ENCODE assay signal across 1 cellular context in the genomic region with DNA sequence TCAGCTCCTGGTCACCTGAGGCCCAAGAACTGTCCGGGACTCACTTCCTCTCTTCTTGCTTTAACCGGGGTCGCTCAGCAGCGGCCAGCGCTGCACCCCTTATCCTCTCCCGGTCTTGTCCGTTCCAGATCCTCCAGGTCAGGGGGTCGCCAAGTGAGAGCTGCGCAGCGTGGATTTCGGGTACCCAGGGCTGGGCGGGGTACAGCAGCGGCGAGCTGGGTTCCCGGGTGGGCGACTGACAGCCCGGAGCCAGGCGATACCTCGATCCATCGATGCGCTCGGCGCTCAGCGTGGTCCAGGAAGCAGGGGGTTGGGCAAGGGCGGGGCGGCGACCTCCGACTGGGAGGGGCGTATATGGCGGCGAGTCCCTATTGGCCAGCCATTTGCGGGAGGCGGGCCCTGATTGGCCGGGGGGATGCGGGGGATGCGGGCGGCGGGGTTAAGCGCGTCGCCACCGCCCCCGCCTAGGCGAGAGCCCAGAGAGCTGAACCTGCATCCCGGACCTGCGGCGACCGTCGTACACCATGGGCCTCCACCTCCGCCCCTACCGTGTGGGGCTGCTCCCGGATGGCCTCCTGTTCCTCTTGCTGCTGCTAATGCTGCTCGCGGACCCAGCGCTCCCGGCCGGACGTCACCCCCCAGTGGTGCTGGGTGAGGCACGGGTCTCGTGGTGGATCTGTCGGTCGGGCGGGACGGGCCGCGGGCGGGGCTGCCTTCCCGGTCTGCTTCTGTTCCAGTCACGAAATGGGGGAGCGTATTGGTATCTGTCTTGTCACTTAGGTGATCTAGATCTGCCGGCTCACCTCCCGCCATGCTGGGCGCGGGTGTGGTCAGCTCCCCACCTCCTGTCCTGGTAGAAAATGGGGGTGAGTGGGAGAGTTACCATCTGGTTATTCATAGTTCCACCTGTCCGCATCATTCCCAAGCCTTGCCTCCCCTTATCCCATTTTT.
TF ChIP-seq lines count a peak whose summit lies in the region.

A gene with protein sequence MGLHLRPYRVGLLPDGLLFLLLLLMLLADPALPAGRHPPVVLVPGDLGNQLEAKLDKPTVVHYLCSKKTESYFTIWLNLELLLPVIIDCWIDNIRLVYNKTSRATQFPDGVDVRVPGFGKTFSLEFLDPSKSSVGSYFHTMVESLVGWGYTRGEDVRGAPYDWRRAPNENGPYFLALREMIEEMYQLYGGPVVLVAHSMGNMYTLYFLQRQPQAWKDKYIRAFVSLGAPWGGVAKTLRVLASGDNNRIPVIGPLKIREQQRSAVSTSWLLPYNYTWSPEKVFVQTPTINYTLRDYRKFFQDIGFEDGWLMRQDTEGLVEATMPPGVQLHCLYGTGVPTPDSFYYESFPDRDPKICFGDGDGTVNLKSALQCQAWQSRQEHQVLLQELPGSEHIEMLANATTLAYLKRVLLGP (plus strand): TSS at position 471 of the 951 bp plus-strand sequence. CDS start 54 bp downstream, at position 525.

TF ChIP-seq in HepG2, 621 proteins besides CTCF, POLR2A, EP300 and RAD21 (continued from another document and continues in another):
- TF ChIP-seq, protein P1, sequence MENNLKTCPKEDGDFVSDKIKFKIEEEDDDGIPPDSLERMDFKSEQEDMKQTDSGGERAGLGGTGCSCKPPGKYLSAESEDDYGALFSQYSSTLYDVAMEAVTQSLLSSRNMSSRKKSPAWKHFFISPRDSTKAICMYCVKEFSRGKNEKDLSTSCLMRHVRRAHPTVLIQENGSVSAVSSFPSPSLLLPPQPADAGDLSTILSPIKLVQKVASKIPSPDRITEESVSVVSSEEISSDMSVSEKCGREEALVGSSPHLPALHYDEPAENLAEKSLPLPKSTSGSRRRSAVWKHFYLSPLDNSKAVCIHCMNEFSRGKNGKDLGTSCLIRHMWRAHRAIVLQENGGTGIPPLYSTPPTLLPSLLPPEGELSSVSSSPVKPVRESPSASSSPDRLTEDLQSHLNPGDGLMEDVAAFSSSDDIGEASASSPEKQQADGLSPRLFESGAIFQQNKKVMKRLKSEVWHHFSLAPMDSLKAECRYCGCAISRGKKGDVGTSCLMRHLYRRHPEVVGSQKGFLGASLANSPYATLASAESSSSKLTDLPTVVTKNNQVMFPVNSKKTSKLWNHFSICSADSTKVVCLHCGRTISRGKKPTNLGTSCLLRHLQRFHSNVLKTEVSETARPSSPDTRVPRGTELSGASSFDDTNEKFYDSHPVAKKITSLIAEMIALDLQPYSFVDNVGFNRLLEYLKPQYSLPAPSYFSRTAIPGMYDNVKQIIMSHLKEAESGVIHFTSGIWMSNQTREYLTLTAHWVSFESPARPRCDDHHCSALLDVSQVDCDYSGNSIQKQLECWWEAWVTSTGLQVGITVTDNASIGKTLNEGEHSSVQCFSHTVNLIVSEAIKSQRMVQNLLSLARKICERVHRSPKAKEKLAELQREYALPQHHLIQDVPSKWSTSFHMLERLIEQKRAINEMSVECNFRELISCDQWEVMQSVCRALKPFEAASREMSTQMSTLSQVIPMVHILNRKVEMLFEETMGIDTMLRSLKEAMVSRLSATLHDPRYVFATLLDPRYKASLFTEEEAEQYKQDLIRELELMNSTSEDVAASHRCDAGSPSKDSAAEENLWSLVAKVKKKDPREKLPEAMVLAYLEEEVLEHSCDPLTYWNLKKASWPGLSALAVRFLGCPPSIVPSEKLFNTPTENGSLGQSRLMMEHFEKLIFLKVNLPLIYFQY (CRISPR knock-in tag; IDR thresholded peaks at IDR 0.05; ENCODE audit: borderline replicate concordance) = no peak
- peak; percentile 39; the same call in 1 of the 2 replicates for TF ChIP-seq FOXA3 (CRISPR knock-in tag; IDR thresholded peaks at IDR 0.05)
- no peak for TF ChIP-seq HNRNPUL1 (IDR thresholded peaks at IDR 0.05; ENCODE audit: low read depth, low read length)
- no peak; the same call in 1 of the 2 replicates for TF ChIP-seq MEIS2 (CRISPR knock-in tag; IDR thresholded peaks at IDR 0.05)
- TF ChIP-seq, protein P2, sequence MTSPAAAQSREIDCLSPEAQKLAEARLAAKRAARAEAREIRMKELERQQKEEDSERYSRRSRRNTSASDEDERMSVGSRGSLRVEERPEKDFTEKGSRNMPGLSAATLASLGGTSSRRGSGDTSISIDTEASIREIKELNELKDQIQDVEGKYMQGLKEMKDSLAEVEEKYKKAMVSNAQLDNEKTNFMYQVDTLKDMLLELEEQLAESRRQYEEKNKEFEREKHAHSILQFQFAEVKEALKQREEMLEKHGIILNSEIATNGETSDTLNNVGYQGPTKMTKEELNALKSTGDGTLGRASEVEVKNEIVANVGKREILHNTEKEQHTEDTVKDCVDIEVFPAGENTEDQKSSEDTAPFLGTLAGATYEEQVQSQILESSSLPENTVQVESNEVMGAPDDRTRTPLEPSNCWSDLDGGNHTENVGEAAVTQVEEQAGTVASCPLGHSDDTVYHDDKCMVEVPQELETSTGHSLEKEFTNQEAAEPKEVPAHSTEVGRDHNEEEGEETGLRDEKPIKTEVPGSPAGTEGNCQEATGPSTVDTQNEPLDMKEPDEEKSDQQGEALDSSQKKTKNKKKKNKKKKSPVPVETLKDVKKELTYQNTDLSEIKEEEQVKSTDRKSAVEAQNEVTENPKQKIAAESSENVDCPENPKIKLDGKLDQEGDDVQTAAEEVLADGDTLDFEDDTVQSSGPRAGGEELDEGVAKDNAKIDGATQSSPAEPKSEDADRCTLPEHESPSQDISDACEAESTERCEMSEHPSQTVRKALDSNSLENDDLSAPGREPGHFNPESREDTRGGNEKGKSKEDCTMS (CRISPR knock-in tag; conservative IDR thresholded peaks at IDR 0.05) = no peak
- no peak for TF ChIP-seq PAWR (CRISPR knock-in tag; IDR thresholded peaks at IDR 0.05; ENCODE audit: borderline replicate concordance)
- TF ChIP-seq YEATS2 (CRISPR knock-in tag; IDR thresholded peaks at IDR 0.05; ENCODE audit: borderline replicate concordance) = peak; percentile 74
- TF ChIP-seq HMG20A (CRISPR knock-in tag; IDR thresholded peaks at IDR 0.05; ENCODE audit: borderline replicate concordance) = 0 out of 2 replicates have a peak, but pooled peaks have one; percentile 34
- TF ChIP-seq ZNF557 (CRISPR knock-in tag; IDR thresholded peaks at IDR 0.05) = peak; percentile 93; the same call in 1 of the 2 replicates
- TF ChIP-seq ZNF446 (CRISPR knock-in tag; IDR thresholded peaks at IDR 0.05) = peak; percentile 79
- peak; percentile 39; the same call in 1 of the 2 replicates for TF ChIP-seq ESRRA (CRISPR knock-in tag; IDR thresholded peaks at IDR 0.05; ENCODE audit: low read depth)
- TF ChIP-seq ZNF350 (CRISPR knock-in tag; IDR thresholded peaks at IDR 0.05; ENCODE audit: borderline replicate concordance, low read depth) = peak; percentile 95
- TF ChIP-seq MTA3 (CRISPR knock-in tag; IDR thresholded peaks at IDR 0.05) = no peak
- TF ChIP-seq KLF12 (CRISPR knock-in tag; IDR thresholded peaks at IDR 0.05; ENCODE audit: borderline replicate concordance) = peak; percentile 92
- TF ChIP-seq, protein P3, sequence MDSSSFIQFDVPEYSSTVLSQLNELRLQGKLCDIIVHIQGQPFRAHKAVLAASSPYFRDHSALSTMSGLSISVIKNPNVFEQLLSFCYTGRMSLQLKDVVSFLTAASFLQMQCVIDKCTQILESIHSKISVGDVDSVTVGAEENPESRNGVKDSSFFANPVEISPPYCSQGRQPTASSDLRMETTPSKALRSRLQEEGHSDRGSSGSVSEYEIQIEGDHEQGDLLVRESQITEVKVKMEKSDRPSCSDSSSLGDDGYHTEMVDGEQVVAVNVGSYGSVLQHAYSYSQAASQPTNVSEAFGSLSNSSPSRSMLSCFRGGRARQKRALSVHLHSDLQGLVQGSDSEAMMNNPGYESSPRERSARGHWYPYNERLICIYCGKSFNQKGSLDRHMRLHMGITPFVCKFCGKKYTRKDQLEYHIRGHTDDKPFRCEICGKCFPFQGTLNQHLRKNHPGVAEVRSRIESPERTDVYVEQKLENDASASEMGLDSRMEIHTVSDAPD (CRISPR knock-in tag; IDR thresholded peaks at IDR 0.05) = no peak; the same call in 1 of the 2 replicates
- TF ChIP-seq, protein P4, sequence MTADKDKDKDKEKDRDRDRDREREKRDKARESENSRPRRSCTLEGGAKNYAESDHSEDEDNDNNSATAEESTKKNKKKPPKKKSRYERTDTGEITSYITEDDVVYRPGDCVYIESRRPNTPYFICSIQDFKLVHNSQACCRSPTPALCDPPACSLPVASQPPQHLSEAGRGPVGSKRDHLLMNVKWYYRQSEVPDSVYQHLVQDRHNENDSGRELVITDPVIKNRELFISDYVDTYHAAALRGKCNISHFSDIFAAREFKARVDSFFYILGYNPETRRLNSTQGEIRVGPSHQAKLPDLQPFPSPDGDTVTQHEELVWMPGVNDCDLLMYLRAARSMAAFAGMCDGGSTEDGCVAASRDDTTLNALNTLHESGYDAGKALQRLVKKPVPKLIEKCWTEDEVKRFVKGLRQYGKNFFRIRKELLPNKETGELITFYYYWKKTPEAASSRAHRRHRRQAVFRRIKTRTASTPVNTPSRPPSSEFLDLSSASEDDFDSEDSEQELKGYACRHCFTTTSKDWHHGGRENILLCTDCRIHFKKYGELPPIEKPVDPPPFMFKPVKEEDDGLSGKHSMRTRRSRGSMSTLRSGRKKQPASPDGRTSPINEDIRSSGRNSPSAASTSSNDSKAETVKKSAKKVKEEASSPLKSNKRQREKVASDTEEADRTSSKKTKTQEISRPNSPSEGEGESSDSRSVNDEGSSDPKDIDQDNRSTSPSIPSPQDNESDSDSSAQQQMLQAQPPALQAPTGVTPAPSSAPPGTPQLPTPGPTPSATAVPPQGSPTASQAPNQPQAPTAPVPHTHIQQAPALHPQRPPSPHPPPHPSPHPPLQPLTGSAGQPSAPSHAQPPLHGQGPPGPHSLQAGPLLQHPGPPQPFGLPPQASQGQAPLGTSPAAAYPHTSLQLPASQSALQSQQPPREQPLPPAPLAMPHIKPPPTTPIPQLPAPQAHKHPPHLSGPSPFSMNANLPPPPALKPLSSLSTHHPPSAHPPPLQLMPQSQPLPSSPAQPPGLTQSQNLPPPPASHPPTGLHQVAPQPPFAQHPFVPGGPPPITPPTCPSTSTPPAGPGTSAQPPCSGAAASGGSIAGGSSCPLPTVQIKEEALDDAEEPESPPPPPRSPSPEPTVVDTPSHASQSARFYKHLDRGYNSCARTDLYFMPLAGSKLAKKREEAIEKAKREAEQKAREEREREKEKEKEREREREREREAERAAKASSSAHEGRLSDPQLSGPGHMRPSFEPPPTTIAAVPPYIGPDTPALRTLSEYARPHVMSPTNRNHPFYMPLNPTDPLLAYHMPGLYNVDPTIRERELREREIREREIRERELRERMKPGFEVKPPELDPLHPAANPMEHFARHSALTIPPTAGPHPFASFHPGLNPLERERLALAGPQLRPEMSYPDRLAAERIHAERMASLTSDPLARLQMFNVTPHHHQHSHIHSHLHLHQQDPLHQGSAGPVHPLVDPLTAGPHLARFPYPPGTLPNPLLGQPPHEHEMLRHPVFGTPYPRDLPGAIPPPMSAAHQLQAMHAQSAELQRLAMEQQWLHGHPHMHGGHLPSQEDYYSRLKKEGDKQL (CRISPR knock-in tag; IDR thresholded peaks at IDR 0.05; ENCODE audit: low read depth) = no peak
- no peak for TF ChIP-seq ATF1 (CRISPR knock-in tag; IDR thresholded peaks at IDR 0.05)
- 0 out of 2 replicates have a peak, but pooled peaks have one; percentile 71 for TF ChIP-seq ZNF333 (CRISPR knock-in tag; IDR thresholded peaks at IDR 0.05; ENCODE audit: borderline replicate concordance)
- TF ChIP-seq RBAK (CRISPR knock-in tag; IDR thresholded peaks at IDR 0.05) = no peak
- peak; percentile 33; the same call in 1 of the 2 replicates for TF ChIP-seq ZNF253 (CRISPR knock-in tag; IDR thresholded peaks at IDR 0.05; ENCODE audit: borderline replicate concordance)
- TF ChIP-seq, protein P5, sequence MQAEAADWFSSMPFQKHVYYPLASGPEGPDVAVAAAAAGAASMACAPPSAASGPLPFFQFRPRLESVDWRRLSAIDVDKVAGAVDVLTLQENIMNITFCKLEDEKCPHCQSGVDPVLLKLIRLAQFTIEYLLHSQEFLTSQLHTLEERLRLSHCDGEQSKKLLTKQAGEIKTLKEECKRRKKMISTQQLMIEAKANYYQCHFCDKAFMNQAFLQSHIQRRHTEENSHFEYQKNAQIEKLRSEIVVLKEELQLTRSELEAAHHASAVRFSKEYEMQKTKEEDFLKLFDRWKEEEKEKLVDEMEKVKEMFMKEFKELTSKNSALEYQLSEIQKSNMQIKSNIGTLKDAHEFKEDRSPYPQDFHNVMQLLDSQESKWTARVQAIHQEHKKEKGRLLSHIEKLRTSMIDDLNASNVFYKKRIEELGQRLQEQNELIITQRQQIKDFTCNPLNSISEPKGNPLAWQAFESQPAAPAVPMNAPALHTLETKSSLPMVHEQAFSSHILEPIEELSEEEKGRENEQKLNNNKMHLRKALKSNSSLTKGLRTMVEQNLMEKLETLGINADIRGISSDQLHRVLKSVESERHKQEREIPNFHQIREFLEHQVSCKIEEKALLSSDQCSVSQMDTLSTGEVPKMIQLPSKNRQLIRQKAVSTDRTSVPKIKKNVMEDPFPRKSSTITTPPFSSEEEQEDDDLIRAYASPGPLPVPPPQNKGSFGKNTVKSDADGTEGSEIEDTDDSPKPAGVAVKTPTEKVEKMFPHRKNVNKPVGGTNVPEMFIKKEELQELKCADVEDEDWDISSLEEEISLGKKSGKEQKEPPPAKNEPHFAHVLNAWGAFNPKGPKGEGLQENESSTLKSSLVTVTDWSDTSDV (CRISPR knock-in tag; IDR thresholded peaks at IDR 0.05) = no peak
- no peak; the same call in 1 of the 2 replicates for TF ChIP-seq POLR2AphosphoS5 (IDR thresholded peaks at IDR 0.05; ENCODE audit: low read depth, low read length)
- peak; percentile 77 for TF ChIP-seq RBFOX2 (IDR thresholded peaks at IDR 0.05; ENCODE audit: low read depth, low read length)
- peak; percentile 77 for TF ChIP-seq ZBTB7A (CRISPR knock-in tag; IDR thresholded peaks at IDR 0.05)
- TF ChIP-seq HNF4A (CRISPR knock-in tag; IDR thresholded peaks at IDR 0.05) = no peak; the same call in 1 of the 2 replicates
- 0 out of 2 replicates have a peak, but pooled peaks have one; percentile 71 for TF ChIP-seq ZNF670 (CRISPR knock-in tag; IDR thresholded peaks at IDR 0.05; ENCODE audit: borderline replicate concordance)
- TF ChIP-seq MIER3 (CRISPR knock-in tag; IDR thresholded peaks at IDR 0.05; ENCODE audit: borderline replicate concordance) = no peak; the same call in 1 of the 2 replicates
- peak; percentile 92 for TF ChIP-seq SP2 (CRISPR knock-in tag; IDR thresholded peaks at IDR 0.05)
- TF ChIP-seq ZBTB21 (CRISPR knock-in tag; IDR thresholded peaks at IDR 0.05) = no peak
- TF ChIP-seq ZBTB20 (CRISPR knock-in tag; IDR thresholded peaks at IDR 0.05; ENCODE audit: borderline replicate concordance, low read depth) = peak; percentile 74; the same call in 1 of the 2 replicates
- TF ChIP-seq, protein P6, sequence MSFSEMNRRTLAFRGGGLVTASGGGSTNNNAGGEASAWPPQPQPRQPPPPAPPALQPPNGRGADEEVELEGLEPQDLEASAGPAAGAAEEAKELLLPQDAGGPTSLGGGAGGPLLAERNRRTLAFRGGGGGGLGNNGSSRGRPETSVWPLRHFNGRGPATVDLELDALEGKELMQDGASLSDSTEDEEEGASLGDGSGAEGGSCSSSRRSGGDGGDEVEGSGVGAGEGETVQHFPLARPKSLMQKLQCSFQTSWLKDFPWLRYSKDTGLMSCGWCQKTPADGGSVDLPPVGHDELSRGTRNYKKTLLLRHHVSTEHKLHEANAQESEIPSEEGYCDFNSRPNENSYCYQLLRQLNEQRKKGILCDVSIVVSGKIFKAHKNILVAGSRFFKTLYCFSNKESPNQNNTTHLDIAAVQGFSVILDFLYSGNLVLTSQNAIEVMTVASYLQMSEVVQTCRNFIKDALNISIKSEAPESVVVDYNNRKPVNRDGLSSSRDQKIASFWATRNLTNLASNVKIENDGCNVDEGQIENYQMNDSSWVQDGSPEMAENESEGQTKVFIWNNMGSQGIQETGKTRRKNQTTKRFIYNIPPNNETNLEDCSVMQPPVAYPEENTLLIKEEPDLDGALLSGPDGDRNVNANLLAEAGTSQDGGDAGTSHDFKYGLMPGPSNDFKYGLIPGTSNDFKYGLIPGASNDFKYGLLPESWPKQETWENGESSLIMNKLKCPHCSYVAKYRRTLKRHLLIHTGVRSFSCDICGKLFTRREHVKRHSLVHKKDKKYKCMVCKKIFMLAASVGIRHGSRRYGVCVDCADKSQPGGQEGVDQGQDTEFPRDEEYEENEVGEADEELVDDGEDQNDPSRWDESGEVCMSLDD (CRISPR knock-in tag; IDR thresholded peaks at IDR 0.05; ENCODE audit: borderline replicate concordance) = 0 out of 2 replicates have a peak, but pooled peaks have one; percentile 51
